1 cellular context compared by ENCODE assay signal in the genomic region with DNA sequence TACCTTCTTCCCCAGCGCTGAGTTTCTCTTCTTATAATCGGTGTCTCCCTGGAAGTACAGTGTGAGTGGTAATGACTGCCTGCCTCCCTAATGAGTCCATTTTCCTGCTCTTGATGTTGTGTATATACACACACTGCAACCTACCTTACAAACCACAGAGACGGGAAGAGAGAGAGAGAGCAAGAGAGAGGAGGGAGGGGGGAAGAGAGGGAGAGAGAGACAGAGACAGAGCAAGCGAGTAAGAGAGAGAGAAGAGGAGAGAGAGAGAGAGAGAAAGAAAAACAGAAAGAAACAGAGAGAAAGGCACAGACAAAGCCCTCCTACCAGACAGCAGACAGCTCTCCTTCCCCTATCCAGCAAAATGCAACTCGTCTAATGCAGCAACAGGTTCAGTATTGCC.
TF ChIP-seq lines count a peak whose summit lies in the region.

No MANE protein-coding gene starts in this region.

TF ChIP-seq in GM12878, 131 proteins besides CTCF, POLR2A, EP300 and RAD21 (continued from another document):
- TF ChIP-seq, protein P1, sequence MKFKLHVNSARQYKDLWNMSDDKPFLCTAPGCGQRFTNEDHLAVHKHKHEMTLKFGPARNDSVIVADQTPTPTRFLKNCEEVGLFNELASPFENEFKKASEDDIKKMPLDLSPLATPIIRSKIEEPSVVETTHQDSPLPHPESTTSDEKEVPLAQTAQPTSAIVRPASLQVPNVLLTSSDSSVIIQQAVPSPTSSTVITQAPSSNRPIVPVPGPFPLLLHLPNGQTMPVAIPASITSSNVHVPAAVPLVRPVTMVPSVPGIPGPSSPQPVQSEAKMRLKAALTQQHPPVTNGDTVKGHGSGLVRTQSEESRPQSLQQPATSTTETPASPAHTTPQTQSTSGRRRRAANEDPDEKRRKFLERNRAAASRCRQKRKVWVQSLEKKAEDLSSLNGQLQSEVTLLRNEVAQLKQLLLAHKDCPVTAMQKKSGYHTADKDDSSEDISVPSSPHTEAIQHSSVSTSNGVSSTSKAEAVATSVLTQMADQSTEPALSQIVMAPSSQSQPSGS (IDR thresholded peaks at IDR 0.05; ENCODE audit: low read length): peak; percentile 41; the same call in 1 of the 2 replicates
- peak; percentile 48 for TF ChIP-seq ZZZ3 (IDR thresholded peaks at IDR 0.05; ENCODE audit: control insufficient read depth, insufficient read length, low read depth)
- peak; percentile 95 for TF ChIP-seq RUNX3 (IDR thresholded peaks at IDR 0.05; ENCODE audit: low read length)
- 0 out of 2 replicates have a peak, but pooled peaks have one; percentile 22 for TF ChIP-seq FOXM1 (IDR thresholded peaks at IDR 0.05; ENCODE audit: low read depth, low read length)
- TF ChIP-seq HDAC2 (IDR thresholded peaks at IDR 0.05): no peak
- 0 out of 2 replicates have a peak, but pooled peaks have one; percentile 21 for TF ChIP-seq IRF4 (IDR thresholded peaks at IDR 0.05; ENCODE audit: low read depth, low read length)
